In genomic region chr9:109448223-109448622, GRCh38 we compare ENCODE assay signal across 15 cellular contexts. TPM values are rescaled to one million over a fixed set of nuclear protein-coding genes. Genes with fewer than 3 reads are reported as not detected.
A peak's percentile ranks its signal among the peaks of the same experiment; 100 is the strongest.
DNase-seq lines count a peak whose midpoint lies in the region; ATAC-seq lines count a peak whose summit lies in the region.
"Had no signal": no experiment of that assay in that cellular context is flagged by ENCODE, and none has a peak within 500 bp of the region (broad histone marks: within the 10 kb centered on the region; RNA-seq: fewer than 3 reads in every experiment).

No MANE protein-coding gene starts in this region.

- in situ Hi-C loops in ACHN (cut with HindIII; ENCODE audit: low pct_ligation_motif_present, low pct_unique_long_range_greater_than_20kb, low sequenced_read_pairs): no loop called here

- DNase-seq in ACHN (peak; percentile 28), HT1080 (ENCODE audit: low read depth) (peak; percentile 93), islet precursor cell (peak; percentile 79), germinal center (ENCODE audit: low spot score) (no peak)
- no peak for DNase-seq in effector CD4-positive, alpha-beta T cell
- DNase-seq: activated CD8-positive, alpha-beta memory T cell treated with anti-CD3 and anti-CD28 coated beads, Interleukin-2, amount 50 U/mL, for 48 hours; adrenal gland; effector memory CD8-positive, alpha-beta T cell; NCI-H2227 treated with DMSO at 0.1 percent for 48 hours; ovary had no signal

- peak overlapping the region; percentile 74 for H3K27ac ChIP-seq in angular gyrus (ENCODE audit: low read depth, low read length)
- H3K27ac ChIP-seq: adrenal gland, C4-2B, ovary had no signal

- no peak for ATAC-seq in HG03571 (IDR thresholded peaks at IDR 0.05; ENCODE audit: unreplicated experiment)
- no peak for ATAC-seq in GM18517 (IDR thresholded peaks at IDR 0.05; ENCODE audit: unreplicated experiment)
- ATAC-seq: effector memory CD8-positive, alpha-beta T cell; Panc1 had no signal

RNA-seq across cellular contexts. Expression of gene PTPN3, which starts 49.9 kb away (rescaled TPM):
- 5.0 and 10.1 TPM in 2 replicates for total RNA-seq in HT1080 (2014; rRNA removed; shearing (Covaris generic))
- polyA plus RNA-seq in HT1080 (2015; cell fraction: cytosol; rRNA removed): 6.4 and 6.9 TPM in 2 replicates
- 12.1 and 12.5 TPM in 2 replicates for polyA plus RNA-seq in HT1080 (2015; cell fraction: nucleus; rRNA removed)

Comparison
In these comparisons a context has a peak if more than half of its experiments do, and no peak if none do; other contexts are left out.
1. DNase-seq: peak in ACHN (single experiment), HT1080 (single experiment) and islet precursor cell (single experiment); none in effector CD4-positive, alpha-beta T cell (single experiment) and germinal center (single experiment).